In the genomic region with DNA sequence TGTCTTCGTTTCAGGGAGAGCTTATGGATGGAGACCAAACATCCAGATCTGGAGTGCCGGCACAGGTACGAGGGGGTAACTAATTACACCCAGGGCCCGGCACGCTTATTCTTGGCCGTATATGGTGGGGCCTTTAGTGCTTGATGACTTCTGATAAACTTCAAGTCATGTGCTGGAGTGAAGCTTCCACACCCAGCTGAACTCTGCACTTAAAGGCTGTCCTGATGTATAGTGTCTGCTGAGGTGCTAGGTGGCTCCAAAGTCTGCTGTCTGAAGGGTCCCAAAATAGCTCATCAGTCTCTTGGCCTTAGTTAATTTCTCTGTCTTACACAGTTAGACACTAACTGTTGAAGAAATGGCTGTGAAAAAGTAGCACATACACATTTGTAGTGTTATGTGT, we compare ENCODE assay signal across 1 cellular context.
TF ChIP-seq lines count a peak whose summit lies in the region.

No MANE protein-coding gene starts in this region.

TF ChIP-seq in GM12878, 131 proteins besides CTCF, POLR2A, EP300 and RAD21:
- no peak for TF ChIP-seq CUX1 (IDR thresholded peaks at IDR 0.05; ENCODE audit: insufficient replicate concordance, low read depth, low read length)
